Comparison of ENCODE assay signal across 15 cellular contexts in the genomic region with DNA sequence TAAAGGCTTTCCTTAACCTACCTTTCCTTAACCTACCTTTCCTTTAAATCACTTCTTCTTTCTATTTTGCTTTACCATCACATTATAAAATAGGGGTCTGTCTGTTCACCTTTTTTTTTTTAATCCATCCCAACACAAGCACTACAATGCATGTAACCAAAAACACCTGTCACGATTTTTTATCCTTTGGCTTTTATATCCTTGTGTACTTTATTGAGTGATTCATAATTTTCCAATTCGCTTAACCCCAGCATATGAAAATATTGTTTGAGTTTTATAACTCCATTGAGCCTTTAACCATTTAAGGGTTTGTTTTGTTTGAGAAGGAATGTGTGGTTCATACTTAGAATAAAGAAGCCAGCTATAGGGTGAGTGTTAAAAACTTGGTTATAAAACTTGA.
DNase-seq lines count a peak whose midpoint lies in the region; ATAC-seq and TF ChIP-seq lines count a peak whose summit lies in the region.
"Had no signal": no experiment of that assay in that cellular context is flagged by ENCODE, and none has a peak within 500 bp of the region (broad histone marks: within the 10 kb centered on the region; RNA-seq: fewer than 3 reads in every experiment).

No MANE protein-coding gene starts in this region.

- no peaks in the 10 kb centered on the region for H4K20me1 ChIP-seq in IMR-90 (ENCODE audit: insufficient read depth, low read length)
- H4K20me1 ChIP-seq: BLaER1 treated with 17β-estradiol and CSF1 and Interleukin-3, amounts not matched to agents 10 nM and 100 nM had no signal

- WGBS in IMR-90 (ENCODE audit: extremely low coverage in 2 of 2, insufficient read length in 1 of 2), 2 experiments, result no CpG with 5 or more reads among the region's 2 CpGs
- WGBS in transverse colon (ENCODE audit: low coverage in 1 of 2), 2 donors, result 17 to 30% methylated on average over 2 of the region's 2 CpGs

- H3K4me3 ChIP-seq in IMR-90 (ENCODE audit: insufficient read depth, low read depth, low read length) (no peak overlapping the region), SK-N-MC (0 out of 2 replicates have a peak overlapping the region, but pooled peaks have one; percentile 44), transverse colon (no peak overlapping the region)
- H3K4me3 ChIP-seq: BLaER1 treated with 17β-estradiol and CSF1 and Interleukin-3, amounts not matched to agents 10 nM and 100 nM had no signal

- H3K4me1 ChIP-seq in IMR-90 (ENCODE audit: control insufficient read depth, insufficient read depth, low read length) (peaks cover 26% of the 10 kb centered on the region), transverse colon (peaks cover 0 to 2% (median 0%) of the 10 kb centered on the region in 4 donors)
- H3K4me1 ChIP-seq: BLaER1 treated with 17β-estradiol and CSF1 and Interleukin-3, amounts not matched to agents 10 nM and 100 nM had no signal

- peak overlapping the region; percentile 49; the same call in 1 of the 2 replicates for H3K56ac ChIP-seq in IMR-90 (ENCODE audit: extremely low read depth, insufficient read depth, low read length)

- H3K4ac ChIP-seq in IMR-90 (ENCODE audit: low read depth, low read length), result peak overlapping the region; percentile 24; the same call in 1 of the 2 replicates

- 0 out of 2 replicates have a peak overlapping the region, but pooled peaks have one; percentile 98 for H3K23ac ChIP-seq in IMR-90 (ENCODE audit: low read depth, low read length)

- H2BK20ac ChIP-seq in IMR-90 (ENCODE audit: low read depth, low read length), result peak overlapping the region; percentile 94

- no TSS peak for BruUV-seq in IMR-90 (replicated peaks; lab: Mats Ljungman, UMichigan)

- dilution Hi-C loops in IMR-90 (cut with HindIII; ENCODE audit: low sequenced_read_pairs, unreplicated experiment), result no loop called here

- peak overlapping the region; percentile 51 to 68; a peak in 3 of 4 replicates for H4K8ac ChIP-seq in IMR-90 (ENCODE audit: low read depth in 2 of 2, low read length in 2 of 2)

- no peak for TF ChIP-seq RAD21 in IMR-90 (IDR thresholded peaks at IDR 0.05; ENCODE audit: low read length)

- POLR2A ChIA-PET in IMR-90 (lab: Charles Lee; ENCODE audit: unreplicated experiment), result no interaction called here

- in situ Hi-C loops in IMR-90 (cut with MboI; ENCODE audit: low sequenced_read_pairs) (no loop called here), transverse colon (cut with MboI; ENCODE audit: low pct_ligation_motif_present in 1 of 4, low pct_unique_long_range_greater_than_20kb in 1 of 4, low sequenced_read_pairs in 3 of 4) (no loop called here)

- TF ChIP-seq POLR2A in IMR-90 (IDR thresholded peaks at IDR 0.05; ENCODE audit: low read depth, low read length), result no peak
- no peak for TF ChIP-seq POLR2A in transverse colon (IDR thresholded peaks at IDR 0.05)

- CTCF ChIA-PET in IMR-90 (lab: Yijun Ruan, JAX), result interaction anchor here (0.9 kb wide), 1 partner anchor 25 kb away, joined by 3 read pairs; no protein-coding TSS in a partner anchor

- no peak overlapping the region for H2AK5ac ChIP-seq in IMR-90 (ENCODE audit: low read depth, low read length)

- H3K14ac ChIP-seq in IMR-90 (replicated peaks; ENCODE audit: low read depth, low read length), result peak overlapping the region; percentile 89; the same call in 1 of the 2 replicates

- peak overlapping the region; percentile 96 for H2BK120ac ChIP-seq in IMR-90 (ENCODE audit: low read depth, low read length)

- no peak overlapping the region for H3K4me2 ChIP-seq in IMR-90 (ENCODE audit: low read depth, low read length)
- H3K4me2 ChIP-seq: BLaER1 treated with 17β-estradiol and CSF1 and Interleukin-3, amounts not matched to agents 10 nM and 100 nM had no signal

- TF ChIP-seq EP300 in transverse colon (IDR thresholded peaks at IDR 0.05; ENCODE audit: low read depth), result no peak

- H3K9me3 ChIP-seq in IMR-90 (ENCODE audit: control insufficient read depth, insufficient read depth, low read length) (no peaks in the 10 kb centered on the region), SK-N-MC (ENCODE audit: low read depth, low read length) (no peaks in the 10 kb centered on the region), transverse colon (no peaks in the 10 kb centered on the region)
- H3K9me3 ChIP-seq: BLaER1 treated with 17β-estradiol and CSF1 and Interleukin-3, amounts not matched to agents 10 nM and 100 nM had no signal

- peak overlapping the region; percentile 91 for H4K5ac ChIP-seq in IMR-90 (ENCODE audit: low read depth, low read length)

- H3K18ac ChIP-seq in IMR-90 (ENCODE audit: low read depth, low read length), result peak overlapping the region; percentile 82

- H2BK15ac ChIP-seq in IMR-90 (ENCODE audit: low read depth, low read length), result no peak overlapping the region

- H3K9ac ChIP-seq in IMR-90 (ENCODE audit: low read depth, low read length), result peak overlapping the region; percentile 72; the same call in 1 of the 2 replicates
- no peak overlapping the region for H3K9ac ChIP-seq in SK-N-MC (ENCODE audit: insufficient read length)
- H3K9ac ChIP-seq: BLaER1 treated with 17β-estradiol and CSF1 and Interleukin-3, amounts not matched to agents 10 nM and 100 nM had no signal

- no peak overlapping the region for H2AK9ac ChIP-seq in IMR-90 (replicated peaks; ENCODE audit: low read depth, low read length, poor library complexity)

- DNase-seq in IMR-90 (no peak), SK-N-MC (ENCODE audit: low read depth, low spot score) (no peak), myocyte (ENCODE audit: low read depth) (peak; percentile 21), transverse colon (no peak), SW480 (ENCODE audit: low spot score) (no peak), NCI-H2107 (lab: John Stamatoyannopoulos, UW) (no peak)
- DNase-seq in activated CD4-positive, CD25-positive, alpha-beta regulatory T cell (lab: John Stamatoyannopoulos, UW), result no peak
- DNase-seq: 8988T; AML-193; Calu3; CD4-positive, alpha-beta T cell; DMS 273 treated with DMSO at 0.1 percent for 48 hours; H7 had no signal

- peaks cover 8 to 41% of the 10 kb centered on the region in 2 experiments for H3K79me1 ChIP-seq in IMR-90 (ENCODE audit: low read depth in 1 of 2, low read length in 2 of 2)

- H3K36me3 ChIP-seq in IMR-90 (ENCODE audit: control insufficient read depth, insufficient read depth, low read length) (peaks cover 14% of the 10 kb centered on the region), SK-N-MC (ENCODE audit: insufficient read depth, low read length) (no peaks in the 10 kb centered on the region), transverse colon (no peaks in the 10 kb centered on the region)
- H3K36me3 ChIP-seq: BLaER1 treated with 17β-estradiol and CSF1 and Interleukin-3, amounts not matched to agents 10 nM and 100 nM had no signal

- H3K27me3 ChIP-seq in IMR-90 (ENCODE audit: control insufficient read depth, insufficient read depth, low read length) (no peaks in the 10 kb centered on the region), transverse colon (no peaks in the 10 kb centered on the region)
- H3K27me3 ChIP-seq: BLaER1 treated with 17β-estradiol and CSF1 and Interleukin-3, amounts not matched to agents 10 nM and 100 nM had no signal

- intact Hi-C loops in IMR-90 (cut with micrococcal nuclease) (loop anchor here (5.0 to 10.0 kb wide), 2 partner anchors 147 to 344 kb away; partner anchors contain the start of gene PTN), transverse colon (cut with DNase I; ENCODE audit: low total_unique reads) (no loop called here)

- no peak for ATAC-seq in IMR-90 (ENCODE audit: low read depth)
- ATAC-seq: HepG2 had no signal

- peak overlapping the region; percentile 49; the same call in 1 of the 2 replicates for H3K27ac ChIP-seq in IMR-90 (ENCODE audit: insufficient read depth, low read length)
- H3K27ac ChIP-seq in SK-N-MC, result peak overlapping the region; percentile 72
- H3K27ac ChIP-seq in transverse colon, result peak overlapping the region in 3 of 4 donors; percentile 8 to 60 (median 34)
- H3K27ac ChIP-seq: BLaER1 treated with 17β-estradiol and CSF1 and Interleukin-3, amounts not matched to agents 10 nM and 100 nM had no signal

- TF ChIP-seq CTCF in IMR-90 (conservative IDR thresholded peaks at IDR 0.05; ENCODE audit: low read depth, low read length), result no peak
- TF ChIP-seq CTCF in transverse colon (IDR thresholded peaks at IDR 0.05), result no peak

- peak overlapping the region; percentile 96 for H2BK5ac ChIP-seq in IMR-90 (ENCODE audit: low read depth, low read length, poor library complexity, severe bottlenecking)

- no peak overlapping the region for H2AFZ ChIP-seq in IMR-90 (replicated peaks; ENCODE audit: low read length, poor library complexity)

- peaks cover 6% of the 10 kb centered on the region for H3K9me1 ChIP-seq in IMR-90 (ENCODE audit: insufficient read depth, low read length)

- H4K91ac ChIP-seq in IMR-90 (ENCODE audit: insufficient read depth, low read depth, low read length), result peak overlapping the region; percentile 98; the same call in 1 of the 2 replicates

TF ChIP-seq in IMR-90, 13 proteins besides CTCF, POLR2A, EP300 and RAD21 (continues in another document):
- TF ChIP-seq, protein P1, sequence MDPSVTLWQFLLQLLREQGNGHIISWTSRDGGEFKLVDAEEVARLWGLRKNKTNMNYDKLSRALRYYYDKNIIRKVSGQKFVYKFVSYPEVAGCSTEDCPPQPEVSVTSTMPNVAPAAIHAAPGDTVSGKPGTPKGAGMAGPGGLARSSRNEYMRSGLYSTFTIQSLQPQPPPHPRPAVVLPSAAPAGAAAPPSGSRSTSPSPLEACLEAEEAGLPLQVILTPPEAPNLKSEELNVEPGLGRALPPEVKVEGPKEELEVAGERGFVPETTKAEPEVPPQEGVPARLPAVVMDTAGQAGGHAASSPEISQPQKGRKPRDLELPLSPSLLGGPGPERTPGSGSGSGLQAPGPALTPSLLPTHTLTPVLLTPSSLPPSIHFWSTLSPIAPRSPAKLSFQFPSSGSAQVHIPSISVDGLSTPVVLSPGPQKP (IDR thresholded peaks at IDR 0.05; ENCODE audit: borderline replicate concordance, low read depth, low read length), result no peak
- TF ChIP-seq MAFK (IDR thresholded peaks at IDR 0.05; ENCODE audit: low read depth, low read length) (no peak), MAZ (IDR thresholded peaks at IDR 0.05; ENCODE audit: borderline replicate concordance, low read depth, low read length) (no peak), RFX5 (IDR thresholded peaks at IDR 0.05; ENCODE audit: low read depth, low read length) (no peak), NFE2L2 (IDR thresholded peaks at IDR 0.05; ENCODE audit: low read depth, low read length) (no peak), RCOR1 (IDR thresholded peaks at IDR 0.05; ENCODE audit: insufficient replicate concordance, low read length) (no peak), CHD1 (IDR thresholded peaks at IDR 0.05; ENCODE audit: low read depth, low read length) (no peak), CEBPB (IDR thresholded peaks at IDR 0.05; ENCODE audit: low read depth, low read length) (no peak), MXI1 (IDR thresholded peaks at IDR 0.05; ENCODE audit: borderline replicate concordance, low read depth, low read length) (no peak), FOS (IDR thresholded peaks at IDR 0.05; ENCODE audit: low read depth, low read length) (no peak), BHLHE40 (IDR thresholded peaks at IDR 0.05; ENCODE audit: low read depth, low read length) (no peak)
